ENCODE assay signal across 23 cellular contexts in genomic region chr12:69492739-69493138, GRCh38. TPM values are rescaled to one million over a fixed set of nuclear protein-coding genes. Genes with fewer than 3 reads are reported as not detected.
DNase-seq lines count a peak whose midpoint lies in the region; ATAC-seq, FAIRE-seq and TF ChIP-seq lines count a peak whose summit lies in the region.
"Had no signal": no experiment of that assay in that cellular context is flagged by ENCODE, and none has a peak within 500 bp of the region (broad histone marks: within the 10 kb centered on the region; RNA-seq: fewer than 3 reads in every experiment).

No MANE protein-coding gene starts in this region.

- peaks cover 2% of the 10 kb centered on the region for H3K79me1 ChIP-seq in H1 (ENCODE audit: low read depth, low read length)

- peaks cover 41% of the 10 kb centered on the region for H3K4me1 Mint-ChIP-seq in osteocyte (ENCODE audit: unreplicated experiment)

- no peak overlapping the region for H4K5ac ChIP-seq in H1 (ENCODE audit: insufficient read length, low read depth, low read length)

- no peak overlapping the region for H4K91ac ChIP-seq in H1 (replicated peaks; ENCODE audit: insufficient read length, low read length)

- H3K4me3 Mint-ChIP-seq in osteocyte (ENCODE audit: unreplicated experiment) = no peak overlapping the region
- H3K4me3 Mint-ChIP-seq: CD14-positive monocyte; CD4-positive, alpha-beta memory T cell; HFFc6; IgD-negative memory B cell had no signal

- H3K9me3 ChIP-seq in SK-N-SH = no peaks in the 10 kb centered on the region
- H3K9me3 ChIP-seq in H1 (ENCODE audit: insufficient read depth in 2 of 2, low read depth in 1 of 2, low read length in 1 of 2) = no peaks in the 10 kb centered on the region

- no peaks in the 10 kb centered on the region for H3K9me2 ChIP-seq in SK-N-SH

- H2BK20ac ChIP-seq in H1 (ENCODE audit: low read length) = no peak overlapping the region

- no peaks in the 10 kb centered on the region for H3K27me3 ChIP-seq in SK-N-SH (ENCODE audit: insufficient read depth)
- H3K27me3 ChIP-seq in H1 (replicated peaks in 1 of 4; ENCODE audit: control insufficient read depth in 3 of 4, extremely low read depth in 1 of 4, insufficient read depth in 3 of 4, low read length in 3 of 4) = no peaks in the 10 kb centered on the region
- H3K27me3 ChIP-seq: BLaER1 had no signal

- TF ChIP-seq RAD21 in SK-N-SH (IDR thresholded peaks at IDR 0.05; ENCODE audit: low read length) = no peak
- TF ChIP-seq RAD21 in H1 (IDR thresholded peaks at IDR 0.05 in 1 of 2, conservative IDR thresholded peaks at IDR 0.05 in 1 of 2; ENCODE audit: low read depth in 2 of 2, low read length in 2 of 2) = no peak

- no peak overlapping the region for H3K56ac ChIP-seq in H1 (replicated peaks; ENCODE audit: insufficient read length, low read depth, low read length)

- H3K9me3 Mint-ChIP-seq in osteocyte (ENCODE audit: unreplicated experiment) = peaks cover 2% of the 10 kb centered on the region

- no peak overlapping the region for H3K4me2 ChIP-seq in SK-N-SH
- H3K4me2 ChIP-seq in H1 (ENCODE audit: insufficient read depth in 1 of 2, low read depth in 2 of 2, low read length in 2 of 2) = no peak overlapping the region
- H3K4me2 ChIP-seq: BLaER1 had no signal

- H3K27ac ChIP-seq in SK-N-SH (ENCODE audit: low read depth in 2 of 2, low read length in 1 of 2) = no peak overlapping the region; a peak in 1 of 4 replicates
- no peak overlapping the region for H3K27ac ChIP-seq in H1 (ENCODE audit: low read depth, low read length)
- H3K27ac ChIP-seq: 22Rv1, BLaER1, GM23248 had no signal

- TF ChIP-seq EP300 in SK-N-SH (IDR thresholded peaks at IDR 0.05; ENCODE audit: borderline replicate concordance in 1 of 2, low read depth in 1 of 2, low read length in 1 of 2) (no peak), H1 (IDR thresholded peaks at IDR 0.05; ENCODE audit: borderline replicate concordance in 1 of 2, low read depth in 2 of 2, low read length in 2 of 2) (no peak)

- H3K4me1 ChIP-seq in SK-N-SH (ENCODE audit: control insufficient read depth in 1 of 2, insufficient read depth in 2 of 2, low read depth in 1 of 2, low read length in 1 of 2) (no peaks in the 10 kb centered on the region), H1 (replicated peaks in 1 of 4; ENCODE audit: control insufficient read depth in 3 of 4, insufficient read depth in 4 of 4, low read length in 3 of 4) (no peaks in the 10 kb centered on the region)

- peaks cover 6 to 41% of the 10 kb centered on the region in 2 experiments for H3K36me3 ChIP-seq in SK-N-SH (replicated peaks in 1 of 2; ENCODE audit: control insufficient read depth in 1 of 2, insufficient read depth in 2 of 2, low read length in 1 of 2)
- H3K36me3 ChIP-seq in H1 (ENCODE audit: control insufficient read depth in 2 of 4, insufficient read depth in 4 of 4, low read length in 3 of 4) = peaks cover 0 to 3% (median 0%) of the 10 kb centered on the region in 4 experiments; a peak in 1 of 8 replicates

- no peak for FAIRE-seq in H1 (lab: Jason Lieb, UNC)
- FAIRE-seq: G401.6, GM12891, GM18507, HTR-8/SVneo had no signal

- H2BK15ac ChIP-seq in H1 (ENCODE audit: low read length) = no peak overlapping the region

- no peak for TF ChIP-seq POLR2A in H1 (IDR thresholded peaks at IDR 0.05; ENCODE audit: control extremely low read depth in 1 of 2, low read depth in 2 of 2, low read length in 2 of 2)

- no peak overlapping the region for H3K18ac ChIP-seq in H1 (ENCODE audit: extremely low read depth, low read length)

- no peak overlapping the region for H3K14ac ChIP-seq in H1 (ENCODE audit: insufficient read length)

- no peak for DNase-seq in SK-N-SH
- no peak for DNase-seq in H1 (ENCODE audit: low read depth in 1 of 2, low spot score in 2 of 2)
- DNase-seq in osteocyte (ENCODE audit: extremely low spot score, unreplicated experiment) = no peak
- no peak for DNase-seq in NCI-H2029 (lab: John Stamatoyannopoulos, UW)
- no peak for DNase-seq in glomerular visceral epithelial cell (ENCODE audit: extremely low spot score)
- DNase-seq: CD4-positive, alpha-beta memory T cell; DMS53; DND-41; GM23248; H7; HFFc6; KBM-7 had no signal

- H2AFZ ChIP-seq in SK-N-SH (ENCODE audit: low read depth) (no peak overlapping the region), H1 (ENCODE audit: low read length) (no peak overlapping the region)
- H2AFZ ChIP-seq: GM23248 had no signal

- H3K9ac ChIP-seq in SK-N-SH (no peak overlapping the region), H1 (replicated peaks in 1 of 4; ENCODE audit: extremely low read depth in 1 of 4, low read depth in 3 of 4, low read length in 3 of 4) (no peak overlapping the region)
- H3K9ac ChIP-seq: BLaER1, GM23248 had no signal

- peak overlapping the region; percentile 92 for H3K23ac ChIP-seq in H1 (ENCODE audit: insufficient read length)

- H3K23me2 ChIP-seq in H1 (ENCODE audit: low read depth, low read length) = no peaks in the 10 kb centered on the region

- peaks cover 100% of the 10 kb centered on the region for H3K79me2 ChIP-seq in SK-N-SH (ENCODE audit: insufficient read depth)
- peaks cover 0 to 98% of the 10 kb centered on the region in 2 experiments; a peak in 3 of 4 replicates for H3K79me2 ChIP-seq in H1 (ENCODE audit: control insufficient read depth in 1 of 2, insufficient read depth in 2 of 2, low read length in 2 of 2)

- H3K4ac ChIP-seq in H1 (replicated peaks; ENCODE audit: insufficient read length, low read depth, low read length) = no peak overlapping the region

- H3K4me3 ChIP-seq in SK-N-SH (ENCODE audit: low read depth in 2 of 2, low read length in 1 of 2) (no peak overlapping the region), H1 (ENCODE audit: extremely low read depth in 1 of 4, insufficient read depth in 2 of 4, low read depth in 3 of 4, low read length in 4 of 4) (no peak overlapping the region)
- H3K4me3 ChIP-seq: BLaER1, GM23248 had no signal

- no peak overlapping the region for H2AK5ac ChIP-seq in H1 (ENCODE audit: low read depth, low read length)

- H3K27me3 Mint-ChIP-seq in osteocyte (ENCODE audit: unreplicated experiment) = no peaks in the 10 kb centered on the region
- H3K27me3 Mint-ChIP-seq: CD4-positive, alpha-beta memory T cell; IgD-negative memory B cell had no signal

- ATAC-seq in SK-N-SH treated with all-trans-retinoic acid at 6 μM for 48 hours = peak; percentile 64
- no peak for ATAC-seq in activated CD4-positive, CD25-positive, alpha-beta regulatory T cell treated with anti-CD3 and anti-CD28 coated beads, Interleukin-2, amount 50 U/mL, for 24 hours
- ATAC-seq: HCT116 had no signal

- peak overlapping the region; percentile 67 for H3K27ac Mint-ChIP-seq in osteocyte (ENCODE audit: unreplicated experiment)
- H3K27ac Mint-ChIP-seq: CD14-positive monocyte, HFFc6, IgD-negative memory B cell had no signal

- no peak overlapping the region for H2BK5ac ChIP-seq in H1 (ENCODE audit: low read depth, low read length)

- peaks cover 9% of the 10 kb centered on the region for H3K36me3 Mint-ChIP-seq in osteocyte (ENCODE audit: unreplicated experiment)

- POLR2A ChIA-PET in SK-N-SH (lab: Yijun Ruan, JAX) = no interaction called here
- POLR2A ChIA-PET in H1 (lab: Charles Lee; ENCODE audit: partially characterized antibody) = interaction anchor here (2.0 to 2.1 kb wide), 2 partner anchors 8 to 22 kb away, joined by 6 to 7 read pairs; partner anchors contain the start of gene FRS2

- 77% methylated on average over 2 of the region's 2 CpGs for WGBS in SK-N-SH (ENCODE audit: low lambda C conversion rate)
- WGBS in H1 (ENCODE audit: extremely low coverage in 1 of 2, insufficient coverage in 1 of 2, insufficient read length in 1 of 2, insufficient replicate concordance in 2 of 2, low coverage in 1 of 2, low lambda C conversion rate in 2 of 2, missing lambda C conversion rate in 1 of 2), 2 experiments = 98% methylated on average over 2 of the region's 2 CpGs; no CpG with 5 or more reads in 1 of the 2 experiments

- TF ChIP-seq CTCF in SK-N-SH (IDR thresholded peaks at IDR 0.05) = no peak
- TF ChIP-seq CTCF in H1 (IDR thresholded peaks at IDR 0.05; ENCODE audit: control extremely low read depth in 1 of 3, insufficient read depth in 1 of 3, low read depth in 1 of 3, low read length in 3 of 3) = no peak
- no peak for TF ChIP-seq CTCF in osteocyte (IDR thresholded peaks at IDR 0.05)

- no peak overlapping the region for H2BK120ac ChIP-seq in H1 (replicated peaks; ENCODE audit: low read depth, low read length)

- peaks cover 4% of the 10 kb centered on the region for H3F3A ChIP-seq in SK-N-SH (replicated peaks; ENCODE audit: insufficient read depth)

- H4K20me1 ChIP-seq in SK-N-SH (ENCODE audit: insufficient read depth) (peaks cover 47% of the 10 kb centered on the region), H1 (replicated peaks in 1 of 2; ENCODE audit: control insufficient read depth in 1 of 2, insufficient read depth in 2 of 2, low read length in 2 of 2) (peaks cover 0 to 3% of the 10 kb centered on the region in 2 experiments)

- CTCF ChIA-PET in SK-N-SH (lab: Yijun Ruan, JAX) (no interaction called here), H1 (lab: Charles Lee; ENCODE audit: partially characterized antibody) (interaction anchor here (0.6 to 2.4 kb wide), 2 partner anchors 22 to 23 kb away, joined by 4 to 7 read pairs; no protein-coding TSS in a partner anchor)

- no peak overlapping the region for H2BK12ac ChIP-seq in H1 (ENCODE audit: low read depth, low read length)

- no peak overlapping the region for H4K8ac ChIP-seq in H1 (ENCODE audit: extremely low read depth, insufficient read depth, low read length)

TF ChIP-seq in SK-N-SH treated with all-trans-retinoic acid at 6 μM for 48 hours, 23 proteins besides CTCF, POLR2A, EP300 and RAD21:
- TF ChIP-seq BACH2 (CRISPR knock-in tag; IDR thresholded peaks at IDR 0.05; ENCODE audit: borderline replicate concordance) (no peak), ISL1 (CRISPR knock-in tag; IDR thresholded peaks at IDR 0.05) (0 out of 2 replicates have a peak, but pooled peaks have one; percentile 9)
TF ChIP-seq in SK-N-SH treated with all-trans-retinoic acid at 6 μM for 48 hours: peak in this region for 1.

TF ChIP-seq in SK-N-SH, 30 proteins besides CTCF, POLR2A, EP300 and RAD21 (continues in another document):
- no peak for TF ChIP-seq GABPA (IDR thresholded peaks at IDR 0.05; ENCODE audit: low read depth)

RNA-seq across cellular contexts. Expression of gene FRS2, which starts 22.6 kb away (rescaled TPM):
- 7.1 and 9.6 TPM in 2 replicates for polyA plus RNA-seq in SK-N-SH (2012; rRNA removed)
- polyA plus RNA-seq in SK-N-SH (2012; cell fraction: cytosol; rRNA removed) = 9.6 and 10.6 TPM in 2 replicates
- 5.8 and 13.9 TPM in 2 replicates for polyA plus RNA-seq in SK-N-SH (2012; cell fraction: nucleus; rRNA removed)
- total RNA-seq in H1 (2021; fragmentation: NEBNext Ultra II Directional; extraction: Animal tissue kit (Norgen Biotek cat#: 25700)) = 27.8 and 35.8 TPM in 2 replicates
- polyA plus RNA-seq in H1 (2011; rRNA removed) = 5.4 and 10.3 TPM in 2 replicates
- 10.3 TPM for polyA plus RNA-seq in H1 (2011; cell fraction: cytosol; rRNA removed)
- 6.6 TPM for polyA plus RNA-seq in H1 (2011; cell fraction: nucleus; rRNA removed)
- polyA plus RNA-seq in H1 (2012, experiment 1 of 2) = 10.3 to 18.3 TPM (median 13.3 TPM) in 4 replicates
- polyA plus RNA-seq in H1 (2012, experiment 2 of 2) = 0.66 TPM
- polyA plus RNA-seq in H1 (2013, experiment 1 of 2) = 10.8 TPM
- 10.9 TPM for polyA plus RNA-seq in H1 (2013, experiment 2 of 2)
- polyA minus RNA-seq in H1 (2011; rRNA and poly(A)+ RNA removed) = 32.9 and 49.5 TPM in 2 replicates
- polyA minus RNA-seq in H1 (2011; cell fraction: cytosol; rRNA and poly(A)+ RNA removed) = 18.9 TPM
- 50.3 TPM for polyA minus RNA-seq in H1 (2011; cell fraction: nucleus; rRNA and poly(A)+ RNA removed)
- 45.5 and 48.0 TPM in 2 replicates for total RNA-seq in osteocyte
